33 cellular contexts compared by ENCODE assay signal in genomic region chr1:218990019-218990418, GRCh38.
"Had no signal": no experiment of that assay in that cellular context is flagged by ENCODE, and none has a peak within 500 bp of the region (broad histone marks: within the 10 kb centered on the region; RNA-seq: fewer than 3 reads in every experiment).

No MANE protein-coding gene starts in this region.

- H3K27me3 Mint-ChIP-seq: activated CD4-positive, alpha-beta memory T cell treated with anti-CD3 and anti-CD28 coated beads, Interleukin-2, amount 10 ng/mL, durations not matched to agents 7 days and 5 days; activated CD4-positive, alpha-beta T cell treated with anti-CD3 and anti-CD28 coated beads, Interleukin-2, amount 10 ng/mL, durations not matched to agents 7 days and 5 days; activated naive CD8-positive, alpha-beta T cell; activated T-cell treated with anti-CD3 and anti-CD28 coated beads, Interleukin-2, amount 50 U/mL, for 24 hours; central memory CD8-positive, alpha-beta T cell; effector memory CD8-positive, alpha-beta T cell had no signal

- H3K4me3 Mint-ChIP-seq: activated CD4-positive, alpha-beta memory T cell treated with anti-CD3 and anti-CD28 coated beads, Interleukin-2, amount 10 ng/mL, durations not matched to agents 7 days and 5 days; activated CD4-positive, alpha-beta T cell treated with anti-CD3 and anti-CD28 coated beads, Interleukin-2, amount 10 ng/mL, durations not matched to agents 7 days and 5 days; activated naive CD8-positive, alpha-beta T cell; activated T-cell treated with anti-CD3 and anti-CD28 coated beads, Interleukin-2, amount 50 U/mL, for 24 hours; activated T-cell treated with anti-CD3 and anti-CD28 coated beads, Interleukin-2, amount 50 U/mL, for 72 hours; central memory CD8-positive, alpha-beta T cell; effector memory CD8-positive, alpha-beta T cell; WTC11 had no signal

- H3K27me3 ChIP-seq: brain microvascular endothelial cell, esophagus muscularis mucosa, foreskin keratinocyte, gastrocnemius medialis had no signal

- FAIRE-seq: astrocyte, bronchial epithelial cell, colon had no signal

- H3K4me1 ChIP-seq: esophagus muscularis mucosa, foreskin keratinocyte, gastrocnemius medialis had no signal

- DNase-seq: activated CD4-positive, alpha-beta memory T cell treated with anti-CD3 and anti-CD28 coated beads, Interleukin-2, amount 10 ng/mL, durations not matched to agents 7 days and 5 days; activated CD4-positive, alpha-beta T cell treated with anti-CD3 and anti-CD28 coated beads for 1 hour; activated CD4-positive, alpha-beta T cell treated with anti-CD3 and anti-CD28 coated beads for 4 hours; activated CD4-positive, alpha-beta T cell treated with anti-CD3 and anti-CD28 coated beads, Interleukin-2, amount 10 ng/mL, durations not matched to agents 7 days and 5 days; activated CD4-positive, alpha-beta T cell treated with anti-CD3 and anti-CD28 coated beads, Interleukin-2, amount 50 U/mL, for 4 hours; activated CD8-positive, alpha-beta memory T cell treated with anti-CD3 and anti-CD28 coated beads, Interleukin-2, amount 50 U/mL, for 48 hours; activated effector memory CD4-positive, alpha-beta T cell treated with Interleukin-2 at 50 U/mL for 16 hours; activated gamma-delta T cell treated with Interleukin-2 at 50 U/mL for 16 hours; activated naive CD4-positive, alpha-beta T cell treated with anti-CD3 and anti-CD28 coated beads, Interleukin-2, amount 50 U/mL, for 16 hours; activated naive CD4-positive, alpha-beta T cell treated with Interleukin-2 at 50 U/mL for 16 hours; activated T-cell treated with anti-CD3 and anti-CD28 coated beads for 4 hours; activated T-cell treated with anti-CD3 and anti-CD28 coated beads, Interleukin-2, amount 50 U/mL, for 24 hours; activated T-cell treated with anti-CD3 and anti-CD28 coated beads, Interleukin-2, amount 50 U/mL, for 72 hours; amniotic stem cell; anterior cingulate cortex; brain microvascular endothelial cell; cortex of kidney; dermis blood vessel endothelial cell; effector CD4-positive, alpha-beta T cell; effector memory CD8-positive, alpha-beta T cell; erythroblast; foreskin keratinocyte; gastrocnemius medialis; glutamatergic neuron; T-helper 2 cell had no signal

- H3K4me1 Mint-ChIP-seq: activated CD4-positive, alpha-beta memory T cell treated with anti-CD3 and anti-CD28 coated beads, Interleukin-2, amount 10 ng/mL, durations not matched to agents 7 days and 5 days; activated CD4-positive, alpha-beta T cell treated with anti-CD3 and anti-CD28 coated beads, Interleukin-2, amount 10 ng/mL, durations not matched to agents 7 days and 5 days; central memory CD8-positive, alpha-beta T cell; WTC11 had no signal

- H3K36me3 Mint-ChIP-seq: WTC11 had no signal

- H3K9me3 ChIP-seq: esophagus muscularis mucosa, gastrocnemius medialis had no signal

- H3K36me3 ChIP-seq: brain microvascular endothelial cell, esophagus muscularis mucosa, gastrocnemius medialis had no signal

- H3K27ac ChIP-seq: brain microvascular endothelial cell, esophagus muscularis mucosa, foreskin keratinocyte, gastrocnemius medialis, VCaP had no signal

- ATAC-seq: activated T-cell treated with anti-CD3 and anti-CD28 coated beads, Interleukin-2, amount 50 U/mL, for 72 hours; effector memory CD8-positive, alpha-beta T cell; foreskin keratinocyte; gastrocnemius medialis; WTC11 had no signal

- H3K27ac Mint-ChIP-seq: activated CD4-positive, alpha-beta memory T cell treated with anti-CD3 and anti-CD28 coated beads, Interleukin-2, amount 10 ng/mL, durations not matched to agents 7 days and 5 days; activated CD4-positive, alpha-beta T cell treated with anti-CD3 and anti-CD28 coated beads, Interleukin-2, amount 10 ng/mL, durations not matched to agents 7 days and 5 days; activated naive CD8-positive, alpha-beta T cell; activated T-cell treated with anti-CD3 and anti-CD28 coated beads, Interleukin-2, amount 50 U/mL, for 24 hours; activated T-cell treated with anti-CD3 and anti-CD28 coated beads, Interleukin-2, amount 50 U/mL, for 72 hours; effector memory CD8-positive, alpha-beta T cell; WTC11 had no signal

- H3K4me3 ChIP-seq: esophagus muscularis mucosa, gastrocnemius medialis had no signal

- H3K9me3 Mint-ChIP-seq: activated CD4-positive, alpha-beta memory T cell treated with anti-CD3 and anti-CD28 coated beads, Interleukin-2, amount 10 ng/mL, durations not matched to agents 7 days and 5 days; activated CD4-positive, alpha-beta T cell treated with anti-CD3 and anti-CD28 coated beads, Interleukin-2, amount 10 ng/mL, durations not matched to agents 7 days and 5 days; central memory CD8-positive, alpha-beta T cell had no signal
